In genomic region chr15:87347806-87348515, GRCh38 we compare ENCODE assay signal across 24 cellular contexts.
"Had no signal": no experiment of that assay in that cellular context is flagged by ENCODE, and none has a peak within 500 bp of the region (broad histone marks: within the 10 kb centered on the region; RNA-seq: fewer than 3 reads in every experiment).

No MANE protein-coding gene starts in this region.

- DNase-seq: activated CD4-positive, alpha-beta memory T cell treated with anti-CD3 and anti-CD28 coated beads for 36 hours; activated CD4-positive, alpha-beta T cell treated with anti-CD3 and anti-CD28 coated beads for 48 hours; activated CD8-positive, alpha-beta memory T cell treated with anti-CD3 and anti-CD28 coated beads, Interleukin-2, amount 50 U/mL, for 4 hours; activated gamma-delta T cell; activated naive CD4-positive, alpha-beta T cell treated with anti-CD3 and anti-CD28 coated beads, Interleukin-2, amount 10 ng/mL, durations not matched to agents 7 days and 5 days; activated naive CD8-positive, alpha-beta T cell treated with anti-CD3 and anti-CD28 coated beads, Interleukin-2, amount 10 ng/mL, durations not matched to agents 7 days and 5 days; activated T-cell treated with anti-CD3 and anti-CD28 coated beads, Interleukin-2, amount 50 U/mL, for 1 hour; amygdala; colonic mucosa; dorsolateral prefrontal cortex; effector memory CD4-positive, alpha-beta T cell; erythroblast; immature natural killer cell; natural killer cell; spleen; stimulated activated naive CD8-positive, alpha-beta T cell treated with anti-CD3 and anti-CD28 coated beads, Interleukin-15, Interleukin-2, amounts not matched to agents 100 U/mL and 50 U/mL, for 24 hours; T-helper 9 cell; testis; transverse colon; WERI-Rb-1 had no signal

- H3K27me3 ChIP-seq: breast epithelium, colonic mucosa, dorsolateral prefrontal cortex, gastroesophageal sphincter, hepatocyte, right atrium auricular region, spleen, testis, transverse colon had no signal

- H3K27ac ChIP-seq: breast epithelium, colonic mucosa, dorsolateral prefrontal cortex, gastroesophageal sphincter, hepatocyte, right atrium auricular region, spleen, testis, transverse colon, WERI-Rb-1 had no signal

- H3K4me3 ChIP-seq: breast epithelium, colonic mucosa, dorsolateral prefrontal cortex, gastroesophageal sphincter, hepatocyte, right atrium auricular region, spleen, testis, transverse colon had no signal

- H3K9me3 ChIP-seq: breast epithelium, colonic mucosa, gastroesophageal sphincter, right atrium auricular region, testis, transverse colon had no signal

- H3K36me3 ChIP-seq: breast epithelium, colonic mucosa, gastroesophageal sphincter, right atrium auricular region, spleen, transverse colon, WERI-Rb-1 had no signal

- H3K4me1 ChIP-seq: breast epithelium, colonic mucosa, gastroesophageal sphincter, right atrium auricular region, spleen, testis, transverse colon had no signal
